In genomic region chr3:36993326-36994283, GRCh38 we compare ENCODE assay signal across 8 cellular contexts. TPM values are rescaled to one million over a fixed set of nuclear protein-coding genes. Genes with fewer than 3 reads are reported as not detected.
DNase-seq lines count a peak whose midpoint lies in the region; ATAC-seq and TF ChIP-seq lines count a peak whose summit lies in the region.

Gene MLH1, plus strand, starts transcription at chr3:36993518. Its CDS starts 30 bp downstream, at chr3:36993548.

- no peak within 1 kb of the TSS for H2BK15ac ChIP-seq in H9 (ENCODE audit: low read depth, low read length)

- no peak within 1 kb of the TSS for H3K23ac ChIP-seq in H9 (ENCODE audit: insufficient read length, low read depth, low read length)
- no peak within 1 kb of the TSS for H3K23ac ChIP-seq in trophoblast cell (ENCODE audit: low read length)

- peaks cover 25 to 51% (median 43%) of the 10 kb centered on the region in 3 experiments for H3K36me3 Mint-ChIP-seq in H9 (ENCODE audit: insufficient read depth in 1 of 3, low read depth in 3 of 3)
- H3K36me3 Mint-ChIP-seq in glutamatergic neuron (ENCODE audit: unreplicated experiment): no peaks in the 10 kb centered on the region

- peak within 1 kb of the TSS; percentile 47 for H4K5ac ChIP-seq in H9 (ENCODE audit: insufficient read length, low read depth, low read length)

- no peak within 1 kb of the TSS for H2AFZ ChIP-seq in H9 (ENCODE audit: low read length)
- peak within 1 kb of the TSS; percentile 94 for H2AFZ ChIP-seq in trophoblast cell (ENCODE audit: insufficient read depth, low read length, poor library complexity)

- H3K4me3 ChIP-seq in trophoblast cell (ENCODE audit: low read depth, low read length): peak within 1 kb of the TSS; percentile 91
- H3K4me3 ChIP-seq in upper lobe of left lung: peak within 1 kb of the TSS; percentile 58 to 76 (median 61)

- WGBS in H9 (ENCODE audit: extremely low coverage, insufficient read length, low lambda C conversion rate): no CpG with 5 or more reads among the region's 47 CpGs
- no CpG with 5 or more reads among the region's 47 CpGs for WGBS in trophoblast cell (ENCODE audit: extremely low coverage, insufficient coverage, insufficient read length)
- 2 to 4% methylated on average over 21 to 47 of the region's 47 CpGs for WGBS in upper lobe of left lung, 2 donors

- peak; percentile 96 to 99 for ATAC-seq in upper lobe of left lung (ENCODE audit: low FRiP score in 2 of 2)

- H3K4me1 Mint-ChIP-seq in H9 (peaks cover 23 to 26% of the 10 kb centered on the region in 2 experiments), glutamatergic neuron (ENCODE audit: low read depth, unreplicated experiment) (peaks cover 18% of the 10 kb centered on the region)

- H4K20me1 ChIP-seq in H9 (ENCODE audit: control insufficient read depth, insufficient read depth, insufficient read length): no peaks in the 10 kb centered on the region

- peak within 1 kb of the TSS; percentile 89 for H4K12ac ChIP-seq in trophoblast cell (ENCODE audit: low read depth, low read length)

- H3K18ac ChIP-seq in H9 (ENCODE audit: insufficient read length, low read depth, low read length): peak within 1 kb of the TSS; percentile 97
- peak within 1 kb of the TSS; percentile 83 for H3K18ac ChIP-seq in trophoblast cell (ENCODE audit: low read length)

- H3K27ac Mint-ChIP-seq in H9: peak within 1 kb of the TSS in 1 of 3 experiments; percentile 68; a peak in 2 of 7 replicates
- no peak within 1 kb of the TSS for H3K27ac Mint-ChIP-seq in glutamatergic neuron (ENCODE audit: unreplicated experiment)

- DNase-seq in ELR (ENCODE audit: low read depth) (peak; percentile 88), H9 (peak; percentile 100), NAMALWA (ENCODE audit: low spot score) (peak; percentile 100), glutamatergic neuron (peak; percentile 96), trophoblast cell (peak; percentile 100), upper lobe of left lung (peak; percentile 95 to 97), NCI-H2227 treated with DMSO at 0.1 percent for 48 hours (lab: John Stamatoyannopoulos, UW) (no peak)
- DNase-seq in activated effector memory CD4-positive, alpha-beta T cell treated with anti-CD3 and anti-CD28 coated beads, Interleukin-2, amount 50 U/mL, for 16 hours: peak; percentile 98

- H3K4me1 ChIP-seq in H9 (ENCODE audit: insufficient read depth, low read length): no peaks in the 10 kb centered on the region
- H3K4me1 ChIP-seq in trophoblast cell (ENCODE audit: control insufficient read depth in 1 of 2, insufficient read depth in 2 of 2, low read length in 2 of 2): peaks cover 0 to 3% of the 10 kb centered on the region in 2 experiments
- H3K4me1 ChIP-seq in upper lobe of left lung: peaks cover 31 to 47% (median 41%) of the 10 kb centered on the region in 4 donors

- peak within 1 kb of the TSS; percentile 2 for H4K91ac ChIP-seq in H9 (ENCODE audit: insufficient read length, low read depth, low read length)
- peak within 1 kb of the TSS; percentile 88 for H4K91ac ChIP-seq in trophoblast cell (ENCODE audit: low read depth, low read length)

- H3K79me2 ChIP-seq in H9 (ENCODE audit: insufficient read depth, low read length): peaks cover 18% of the 10 kb centered on the region; the same call in 1 of the 2 replicates
- H3K79me2 ChIP-seq in trophoblast cell (ENCODE audit: control insufficient read depth, insufficient read depth, low read length, poor library complexity): peaks cover 10% of the 10 kb centered on the region

- H3K4me3 Mint-ChIP-seq in H9 (no peak within 1 kb of the TSS), glutamatergic neuron (ENCODE audit: unreplicated experiment) (no peak within 1 kb of the TSS)

- peak within 1 kb of the TSS; percentile 84 for H3K27ac ChIP-seq in H9 (ENCODE audit: insufficient read length, low read depth, low read length)
- H3K27ac ChIP-seq in trophoblast cell (ENCODE audit: low read depth, low read length): peak within 1 kb of the TSS; percentile 94
- peak within 1 kb of the TSS; percentile 95 to 100 (median 99) for H3K27ac ChIP-seq in upper lobe of left lung

- H2BK12ac ChIP-seq in H9 (ENCODE audit: insufficient read length, low read depth, low read length) (no peak within 1 kb of the TSS), trophoblast cell (ENCODE audit: low read length) (peak within 1 kb of the TSS; percentile 48)

- H3K27me3 ChIP-seq in H9 (ENCODE audit: insufficient read depth, low read length) (no peaks in the 10 kb centered on the region), trophoblast cell (ENCODE audit: insufficient read depth, low read length) (no peaks in the 10 kb centered on the region), upper lobe of left lung (no peaks in the 10 kb centered on the region)

- H3K9me3 ChIP-seq in H9 (ENCODE audit: control insufficient read depth, low read depth, low read length): no peaks in the 10 kb centered on the region
- no peaks in the 10 kb centered on the region for H3K9me3 ChIP-seq in trophoblast cell (ENCODE audit: insufficient read depth, low read depth, low read length)
- H3K9me3 ChIP-seq in upper lobe of left lung: no peaks in the 10 kb centered on the region

- no peak within 1 kb of the TSS for H2BK20ac ChIP-seq in H9 (ENCODE audit: low read depth, low read length, poor library complexity, severe bottlenecking)

- peak within 1 kb of the TSS; percentile 97 for H3K14ac ChIP-seq in H9 (ENCODE audit: insufficient read depth, low read length)
- H3K14ac ChIP-seq in trophoblast cell (ENCODE audit: low read length): peak within 1 kb of the TSS; percentile 86

- H2AK5ac ChIP-seq in H9 (ENCODE audit: insufficient read length, low read length) (no peak within 1 kb of the TSS), trophoblast cell (ENCODE audit: low read length) (peak within 1 kb of the TSS; percentile 4)

- H3K23me2 ChIP-seq in H9 (ENCODE audit: insufficient read length, low read depth, low read length, poor library complexity, severe bottlenecking): peaks cover 10% of the 10 kb centered on the region

- peak within 1 kb of the TSS; percentile 42 for H3K56ac ChIP-seq in H9 (ENCODE audit: insufficient read length, low read depth, low read length)

- H2BK5ac ChIP-seq in H9 (ENCODE audit: insufficient read length, low read length): peak within 1 kb of the TSS; percentile 46
- H2BK5ac ChIP-seq in trophoblast cell (ENCODE audit: low read depth, low read length, poor library complexity): peak within 1 kb of the TSS; percentile 94

- H3K9ac ChIP-seq in H9 (ENCODE audit: extremely low read depth, insufficient read length, low read length): peak within 1 kb of the TSS; percentile 95
- peak within 1 kb of the TSS; percentile 92 for H3K9ac ChIP-seq in trophoblast cell (ENCODE audit: low read length)

- TF ChIP-seq CTCF in H9 (conservative IDR thresholded peaks at IDR 0.05) (no peak), glutamatergic neuron (IDR thresholded peaks at IDR 0.05; ENCODE audit: partially characterized antibody, unreplicated experiment) (no peak), upper lobe of left lung (IDR thresholded peaks at IDR 0.05) (peak in 1 of 6 experiments; percentile 16)

- H3K27me3 Mint-ChIP-seq in H9 (ENCODE audit: low read depth) (no peaks in the 10 kb centered on the region), glutamatergic neuron (ENCODE audit: unreplicated experiment) (no peaks in the 10 kb centered on the region)

- H2BK120ac ChIP-seq in H9 (ENCODE audit: low read depth, low read length, poor library complexity, severe bottlenecking): no peak within 1 kb of the TSS
- H2BK120ac ChIP-seq in trophoblast cell (ENCODE audit: insufficient read depth, low read length, poor library complexity): peak within 1 kb of the TSS; percentile 97

- H3T11ph ChIP-seq in H9 (ENCODE audit: low read length): no peak within 1 kb of the TSS

- H4K8ac ChIP-seq in H9 (replicated peaks; ENCODE audit: insufficient read length, low read depth, low read length) (no peak within 1 kb of the TSS), trophoblast cell (ENCODE audit: low read depth, low read length) (peak within 1 kb of the TSS; percentile 96)

- H3K79me1 ChIP-seq in H9 (ENCODE audit: insufficient read depth, low read depth, low read length, poor library complexity, severe bottlenecking) (peaks cover 6% of the 10 kb centered on the region), trophoblast cell (ENCODE audit: low read length) (peaks cover 9% of the 10 kb centered on the region)

- H3K9me3 Mint-ChIP-seq in H9 (no peaks in the 10 kb centered on the region), glutamatergic neuron (ENCODE audit: unreplicated experiment) (peaks cover 2% of the 10 kb centered on the region)

- peak within 1 kb of the TSS; percentile 95 for H3K4me2 ChIP-seq in H9 (ENCODE audit: insufficient read depth, insufficient read length, low read length)
- peak within 1 kb of the TSS; percentile 85 for H3K4me2 ChIP-seq in trophoblast cell (ENCODE audit: low read length)

- H3K4ac ChIP-seq in H9 (ENCODE audit: low read depth, low read length) (0 out of 2 replicates have a peak within 1 kb of the TSS, but pooled peaks have one; percentile 18), trophoblast cell (ENCODE audit: low read depth, low read length) (peak within 1 kb of the TSS; percentile 63)

- TF ChIP-seq POLR2A in upper lobe of left lung (IDR thresholded peaks at IDR 0.05): peak in 3 of 4 donors; percentile 60 to 81 (median 78)

- TF ChIP-seq EP300 in upper lobe of left lung (IDR thresholded peaks at IDR 0.05): peak in 1 of 4 donors; percentile 76

- peaks cover 4 to 8% of the 10 kb centered on the region in 2 experiments for H3K36me3 ChIP-seq in trophoblast cell (ENCODE audit: control insufficient read depth in 1 of 2, insufficient read depth in 2 of 2, low read length in 2 of 2)
- H3K36me3 ChIP-seq in upper lobe of left lung: peaks cover 5 to 34% (median 10%) of the 10 kb centered on the region in 4 donors

RNA-seq across cellular contexts. Expression of gene MLH1, which starts in this region (rescaled TPM):
- total RNA-seq in H9 (2021) (45.1 and 45.8 TPM in 2 replicates), glutamatergic neuron (ENCODE audit: unreplicated experiment) (30.4 TPM), upper lobe of left lung (10 to 100 TPM; 31.7 to 97.4 (median 37.2) TPM)
- polyA plus RNA-seq in trophoblast cell (2013): 24.0 and 24.6 TPM in 2 replicates
